8 cellular contexts compared by ENCODE assay signal in genomic region chr11:10456519-10456918, GRCh38. TPM values are rescaled to one million over a fixed set of nuclear protein-coding genes. Genes with fewer than 3 reads are reported as not detected.
DNase-seq lines count a peak whose midpoint lies in the region; ATAC-seq and TF ChIP-seq lines count a peak whose summit lies in the region.

No MANE protein-coding gene starts in this region.

- peak overlapping the region; percentile 25 for H3K4me3 ChIP-seq in neuron (ENCODE audit: low read length)

- H3K27me3 ChIP-seq in neuron (ENCODE audit: insufficient read depth, low read length) = peaks cover 30% of the 10 kb centered on the region

- POLR2A ChIA-PET in WTC11 (lab: Charles Lee) = interaction anchor here (1.2 kb wide), 1 partner anchor 60 kb away, joined by 3 read pairs; no protein-coding TSS in a partner anchor

- peaks cover 14% of the 10 kb centered on the region for H3K27me3 Mint-ChIP-seq in WTC11 (ENCODE audit: low read depth)

- H3K4me1 Mint-ChIP-seq in WTC11 = peaks cover 30% of the 10 kb centered on the region

- H3K27ac Mint-ChIP-seq in WTC11 = no peak overlapping the region

- no peak overlapping the region for H2AFZ ChIP-seq in neuron (ENCODE audit: low read depth, low read length)

- TF ChIP-seq CTCF in WTC11 (IDR thresholded peaks at IDR 0.05) = no peak

- DNase-seq in NCI-H2171 treated with DMSO at 0.1 percent for 48 hours (lab: John Stamatoyannopoulos, UW) (peak; percentile 76), kidney glomerular epithelial cell (lab: John Stamatoyannopoulos, UW) (no peak), WTC11 (ENCODE audit: low spot score) (no peak)

- H3K36me3 Mint-ChIP-seq in WTC11 = no peaks in the 10 kb centered on the region

- H3K4me1 ChIP-seq in neuron (ENCODE audit: insufficient read depth, low read length) = peaks cover 16% of the 10 kb centered on the region

- no peaks in the 10 kb centered on the region for H3K9me3 Mint-ChIP-seq in WTC11

- peaks cover 5% of the 10 kb centered on the region for H3K9me3 ChIP-seq in neuron (ENCODE audit: low read length)

- no peak overlapping the region for H3K4me3 Mint-ChIP-seq in WTC11

- no peaks in the 10 kb centered on the region for H3K36me3 ChIP-seq in neuron (ENCODE audit: insufficient read depth, low read length)

- CTCF ChIA-PET in WTC11 (lab: Charles Lee) = interaction anchor here (0.5 to 2.4 kb wide), 7 partner anchors 20 to 1288 kb away, joined by 3 to 10 read pairs (median 5); partner anchors contain the start of gene RNF141

- H3K27ac ChIP-seq in cingulate gyrus (ENCODE audit: low read depth, low read length) = peak overlapping the region; percentile 34

- ATAC-seq in GM18867 (IDR thresholded peaks at IDR 0.05; ENCODE audit: unreplicated experiment) (peak; percentile 3), HG02885 (IDR thresholded peaks at IDR 0.05; ENCODE audit: poor library complexity, unreplicated experiment) (no peak), WTC11 (no peak), GM19452 (IDR thresholded peaks at IDR 0.05; ENCODE audit: unreplicated experiment) (no peak)

TF ChIP-seq in WTC11, 78 proteins besides CTCF, POLR2A, EP300 and RAD21:
- TF ChIP-seq CREM (CRISPR knock-in tag; IDR thresholded peaks at IDR 0.05) (no peak), MAX (CRISPR knock-in tag; IDR thresholded peaks at IDR 0.05) (no peak), NR3C1 (CRISPR knock-in tag; conservative IDR thresholded peaks at IDR 0.05; ENCODE audit: low read depth) (no peak), ZNF423 (CRISPR knock-in tag; IDR thresholded peaks at IDR 0.05) (no peak), CDX4 (CRISPR knock-in tag; IDR thresholded peaks at IDR 0.05; ENCODE audit: borderline replicate concordance) (no peak), EMX1 (CRISPR knock-in tag; IDR thresholded peaks at IDR 0.05) (no peak), ZNF416 (CRISPR knock-in tag; IDR thresholded peaks at IDR 0.05) (no peak), ATF1 (CRISPR knock-in tag; IDR thresholded peaks at IDR 0.05) (no peak)
- TF ChIP-seq, protein P1, sequence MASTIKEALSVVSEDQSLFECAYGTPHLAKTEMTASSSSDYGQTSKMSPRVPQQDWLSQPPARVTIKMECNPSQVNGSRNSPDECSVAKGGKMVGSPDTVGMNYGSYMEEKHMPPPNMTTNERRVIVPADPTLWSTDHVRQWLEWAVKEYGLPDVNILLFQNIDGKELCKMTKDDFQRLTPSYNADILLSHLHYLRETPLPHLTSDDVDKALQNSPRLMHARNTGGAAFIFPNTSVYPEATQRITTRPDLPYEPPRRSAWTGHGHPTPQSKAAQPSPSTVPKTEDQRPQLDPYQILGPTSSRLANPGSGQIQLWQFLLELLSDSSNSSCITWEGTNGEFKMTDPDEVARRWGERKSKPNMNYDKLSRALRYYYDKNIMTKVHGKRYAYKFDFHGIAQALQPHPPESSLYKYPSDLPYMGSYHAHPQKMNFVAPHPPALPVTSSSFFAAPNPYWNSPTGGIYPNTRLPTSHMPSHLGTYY (CRISPR knock-in tag; IDR thresholded peaks at IDR 0.05) = no peak
TF ChIP-seq in WTC11: peak in this region for 0.

RNA-seq across cellular contexts. Expression of gene AMPD3, which starts 1.5 kb away (rescaled TPM):
- total RNA-seq in WTC11 (2021) = 5.0 to 7.1 TPM (median 6.4 TPM) in 3 replicates
